21 cellular contexts compared by ENCODE assay signal in the genomic region with DNA sequence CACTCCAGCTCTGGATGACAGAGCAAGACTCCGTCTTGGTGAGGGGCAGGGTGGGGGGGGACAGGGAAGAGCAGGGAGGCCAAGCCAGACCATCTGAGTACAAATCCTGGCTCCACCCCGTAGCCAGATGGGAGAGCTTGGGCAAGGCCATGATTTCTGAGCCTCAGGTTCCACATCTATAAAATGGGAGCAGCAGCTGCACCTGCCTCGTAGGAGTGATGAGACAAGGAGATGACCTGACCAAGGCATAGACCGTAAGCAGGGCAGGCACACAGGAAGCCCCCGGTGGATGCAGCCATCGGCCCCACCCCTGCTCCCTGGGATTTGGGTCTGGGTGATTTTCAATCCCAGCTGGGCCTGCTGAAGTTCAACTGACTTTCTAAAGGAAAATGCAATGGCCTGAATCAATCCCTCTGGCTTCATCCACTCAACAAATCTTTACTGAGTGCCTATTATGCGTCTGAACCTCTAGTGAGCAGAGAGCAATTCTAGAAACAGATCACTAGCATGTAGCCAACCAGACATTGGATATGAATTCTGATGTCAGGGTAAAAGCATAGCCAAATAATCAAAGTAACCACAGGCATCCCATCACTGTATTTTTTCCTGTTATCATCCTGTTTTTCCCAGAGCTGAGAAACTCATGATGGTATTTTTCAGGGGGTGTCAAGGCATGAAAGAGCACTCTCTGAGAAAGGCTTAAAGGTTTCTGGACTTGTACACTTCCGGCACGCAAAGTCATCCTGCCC.
"Had no signal": no experiment of that assay in that cellular context is flagged by ENCODE, and none has a peak within 500 bp of the region (broad histone marks: within the 10 kb centered on the region; RNA-seq: fewer than 3 reads in every experiment).

No MANE protein-coding gene starts in this region.

- H3K4me1 ChIP-seq: pancreas had no signal

- H3K27ac ChIP-seq: body of pancreas, pancreas, skin epidermis had no signal

- H3K4me3 ChIP-seq: body of pancreas, lung, pancreas, skin epidermis, transverse colon had no signal

- H3K27me3 ChIP-seq: body of pancreas, pancreas had no signal

- DNase-seq: activated CD4-positive, alpha-beta T cell treated with anti-CD3 and anti-CD28 coated beads, Interleukin-2, amount 50 U/mL, for 4 hours; activated naive CD4-positive, alpha-beta T cell treated with anti-CD3 and anti-CD28 coated beads, Interleukin-2, amount 10 ng/mL, durations not matched to agents 7 days and 5 days; central memory CD4-positive, alpha-beta T cell; cortex of kidney; effector memory CD4-positive, alpha-beta T cell; foreskin melanocyte; immature natural killer cell; left cardiac atrium; midbrain; pancreas; SK-N-SH; stimulated activated CD4-positive, alpha-beta T cell treated with anti-CD3 and anti-CD28 coated beads, Interleukin-4, amount 100 ng/mL, for 4 hours; stimulated activated CD8-positive, alpha-beta memory T cell treated with anti-CD3 and anti-CD28 coated beads, Interleukin-4, amount 100 ng/mL, for 48 hours; stimulated activated naive CD8-positive, alpha-beta T cell treated with anti-CD3 and anti-CD28 coated beads, Interleukin-15, Interleukin-2, amounts not matched to agents 100 U/mL and 50 U/mL, for 24 hours; T-helper 1 cell; T1000; transverse colon had no signal

- ATAC-seq: activated CD4-positive, CD25-positive, alpha-beta regulatory T cell treated with anti-CD3 and anti-CD28 coated beads, Interleukin-2, amount 50 U/mL, for 24 hours; body of pancreas; left cardiac atrium; pancreas; stimulated activated naive CD8-positive, alpha-beta T cell treated with anti-CD3 and anti-CD28 coated beads, Interleukin-15, Interleukin-2, amounts not matched to agents 100 U/mL and 50 U/mL, for 24 hours had no signal

- H3K36me3 ChIP-seq: pancreas, transverse colon had no signal

- H3K9me3 ChIP-seq: body of pancreas, pancreas had no signal
